In genomic region chr10:47325303-47326291, GRCh38 we compare ENCODE assay signal across 25 cellular contexts. TPM values are rescaled to one million over a fixed set of nuclear protein-coding genes. Genes with fewer than 3 reads are reported as not detected.
"Had no signal": no experiment of that assay in that cellular context is flagged by ENCODE, and none has a peak within 500 bp of the region (broad histone marks: within the 10 kb centered on the region; RNA-seq: fewer than 3 reads in every experiment).

No MANE protein-coding gene starts in this region.

- DNase-seq: activated CD4-positive, alpha-beta T cell treated with anti-CD3 and anti-CD28 coated beads for 36 hours; activated CD4-positive, alpha-beta T cell treated with anti-CD3 and anti-CD28 coated beads, Interleukin-2, amount 50 U/mL, for 48 hours; activated gamma-delta T cell; activated naive CD4-positive, alpha-beta T cell treated with anti-CD3 and anti-CD28 coated beads, Interleukin-2, amount 50 U/mL, for 16 hours; activated T-cell treated with anti-CD3 and anti-CD28 coated beads, Interleukin-2, amount 50 U/mL, for 72 hours; anterior cingulate cortex; central memory CD4-positive, alpha-beta T cell; endodermal cell; esophagus squamous epithelium; gastrocnemius medialis; hypothalamus; lower lobe of right lung; mesendoderm; naive B cell; occipital lobe; stimulated activated CD4-positive, alpha-beta T cell treated with anti-CD3 and anti-CD28 coated beads, Interleukin-2, amount 100 ng/mL, for 24 hours; stimulated activated naive CD8-positive, alpha-beta T cell treated with anti-CD3 and anti-CD28 coated beads, Interleukin-15, amount 100 ng/mL, for 72 hours; T-helper 1 cell had no signal

- ATAC-seq: activated CD4-positive, alpha-beta T cell treated with anti-CD3 and anti-CD28 coated beads for 36 hours; activated T-cell treated with anti-CD3 and anti-CD28 coated beads, Interleukin-2, amount 50 U/mL, for 72 hours; gastrocnemius medialis; lower lobe of right lung; sciatic nerve; stimulated activated effector memory CD8-positive, alpha-beta T cell treated with anti-CD3 and anti-CD28 coated beads, Interleukin-12 subunit alpha, Interleukin-12 subunit beta, amount 100 ng/mL, for 72 hours; stimulated activated naive CD8-positive, alpha-beta T cell treated with anti-CD3 and anti-CD28 coated beads, Interleukin-15, amount 100 ng/mL, for 72 hours had no signal

- H3K4me3 Mint-ChIP-seq: activated CD4-positive, alpha-beta T cell treated with anti-CD3 and anti-CD28 coated beads for 36 hours; activated T-cell treated with anti-CD3 and anti-CD28 coated beads, Interleukin-2, amount 50 U/mL, for 72 hours; brain; endodermal cell; naive B cell; stimulated activated effector memory CD8-positive, alpha-beta T cell treated with anti-CD3 and anti-CD28 coated beads, Interleukin-12 subunit alpha, Interleukin-12 subunit beta, amount 100 ng/mL, for 72 hours; stimulated activated naive CD8-positive, alpha-beta T cell treated with anti-CD3 and anti-CD28 coated beads, Interleukin-15, amount 100 ng/mL, for 72 hours had no signal

- H3K27me3 ChIP-seq: gastrocnemius medialis had no signal

- H3K4me1 Mint-ChIP-seq: activated CD4-positive, alpha-beta T cell treated with anti-CD3 and anti-CD28 coated beads for 36 hours; endodermal cell; stimulated activated naive CD8-positive, alpha-beta T cell treated with anti-CD3 and anti-CD28 coated beads, Interleukin-15, amount 100 ng/mL, for 72 hours had no signal

- H3K36me3 ChIP-seq: esophagus squamous epithelium, gastrocnemius medialis, lower lobe of right lung had no signal

- H3K9me3 ChIP-seq: esophagus squamous epithelium, gastrocnemius medialis, lower lobe of right lung had no signal

- H3K4me3 ChIP-seq: esophagus squamous epithelium, gastrocnemius medialis, lower lobe of right lung had no signal

- H3K4me1 ChIP-seq: gastrocnemius medialis, lower lobe of right lung had no signal

- H3K27ac ChIP-seq: esophagus squamous epithelium, gastrocnemius medialis, lower lobe of right lung had no signal

- H3K36me3 Mint-ChIP-seq: brain; naive B cell; stimulated activated effector memory CD8-positive, alpha-beta T cell treated with anti-CD3 and anti-CD28 coated beads, Interleukin-12 subunit alpha, Interleukin-12 subunit beta, amount 100 ng/mL, for 72 hours had no signal

- H3K27me3 Mint-ChIP-seq: activated CD4-positive, alpha-beta T cell treated with anti-CD3 and anti-CD28 coated beads for 36 hours had no signal

- H3K27ac Mint-ChIP-seq: activated CD4-positive, alpha-beta T cell treated with anti-CD3 and anti-CD28 coated beads for 36 hours; activated T-cell treated with anti-CD3 and anti-CD28 coated beads, Interleukin-2, amount 50 U/mL, for 72 hours; endodermal cell; stimulated activated effector memory CD8-positive, alpha-beta T cell treated with anti-CD3 and anti-CD28 coated beads, Interleukin-12 subunit alpha, Interleukin-12 subunit beta, amount 100 ng/mL, for 72 hours had no signal

RNA-seq across cellular contexts. Expression of gene GDF2, which starts 3.3 kb away (rescaled TPM):
- total RNA-seq: activated CD4-positive, alpha-beta T cell treated with anti-CD3 and anti-CD28 coated beads for 36 hours; activated T-cell treated with anti-CD3 and anti-CD28 coated beads, Interleukin-2, amount 50 U/mL, for 72 hours; endodermal cell; esophagus squamous epithelium; gastrocnemius medialis; lower lobe of right lung; mucosa of gallbladder; occipital lobe; sciatic nerve; temporal lobe had no signal
- polyA plus RNA-seq: neural cell, small intestine had no signal

RNA-seq across cellular contexts. Expression of gene RBP3, which starts 22.6 kb away (rescaled TPM):
- total RNA-seq: activated CD4-positive, alpha-beta T cell treated with anti-CD3 and anti-CD28 coated beads for 36 hours; activated T-cell treated with anti-CD3 and anti-CD28 coated beads, Interleukin-2, amount 50 U/mL, for 72 hours; endodermal cell; esophagus squamous epithelium; gastrocnemius medialis; lower lobe of right lung; mucosa of gallbladder; occipital lobe; sciatic nerve; temporal lobe had no signal
- polyA plus RNA-seq: neural cell had no signal

RNA-seq across cellular contexts. Expression of gene GDF10, which starts 25.6 kb away (rescaled TPM):
- total RNA-seq: endodermal cell had no signal

RNA-seq across cellular contexts. Expression of gene ZNF488, which starts 58.5 kb away (rescaled TPM):
- total RNA-seq: gastrocnemius medialis had no signal
